Comparison of ENCODE assay signal across 24 cellular contexts in the genomic region with DNA sequence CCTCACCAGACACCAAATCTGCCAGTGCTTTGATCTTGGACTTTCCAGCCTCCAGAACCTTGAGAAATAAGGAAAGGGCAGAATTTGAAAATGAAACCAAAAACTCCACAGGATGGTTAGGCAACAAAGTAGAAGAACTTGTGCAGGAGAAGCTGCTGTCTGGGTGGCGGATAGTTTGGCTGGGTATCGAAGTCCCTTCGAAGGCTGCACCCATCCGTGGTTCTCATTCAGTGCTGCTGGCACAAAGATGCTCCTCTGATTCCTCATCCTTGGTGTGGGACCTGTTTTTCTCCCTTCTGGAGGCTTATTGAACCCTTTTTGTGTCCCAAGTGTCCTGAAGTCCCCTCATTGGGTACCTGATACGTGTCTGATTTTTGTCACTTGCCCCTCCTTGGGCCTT.
"Had no signal": no experiment of that assay in that cellular context is flagged by ENCODE, and none has a peak within 500 bp of the region (broad histone marks: within the 10 kb centered on the region; RNA-seq: fewer than 3 reads in every experiment).

No MANE protein-coding gene starts in this region.

- H3K27ac ChIP-seq: adrenal gland, esophagus muscularis mucosa, heart right ventricle, neural progenitor cell, psoas muscle, skin epidermis, suprapubic skin, transverse colon, uterus had no signal

- H3K27ac Mint-ChIP-seq: activated T-cell treated with anti-CD3 and anti-CD28 coated beads, Interleukin-2, amount 50 U/mL, for 72 hours; neural progenitor cell; stimulated activated naive CD8-positive, alpha-beta T cell treated with anti-CD3 and anti-CD28 coated beads, Interleukin-15, amount 100 ng/mL, for 72 hours had no signal

- H3K4me2 ChIP-seq: neural progenitor cell had no signal

- H3K4me3 ChIP-seq: adrenal gland, esophagus muscularis mucosa, heart right ventricle, mucosa of descending colon, neural progenitor cell, psoas muscle, skin epidermis, suprapubic skin, transverse colon, uterus had no signal

- H3K36me3 ChIP-seq: adrenal gland, uterus had no signal

- H2AFZ ChIP-seq: neural progenitor cell had no signal

- H3K4me1 Mint-ChIP-seq: stimulated activated naive CD8-positive, alpha-beta T cell treated with anti-CD3 and anti-CD28 coated beads, Interleukin-15, amount 100 ng/mL, for 72 hours had no signal

- H3K9ac ChIP-seq: neural progenitor cell had no signal

- H3K27me3 Mint-ChIP-seq: naive thymus-derived CD4-positive, alpha-beta T cell; stimulated activated naive CD8-positive, alpha-beta T cell treated with anti-CD3 and anti-CD28 coated beads, Interleukin-15, amount 100 ng/mL, for 72 hours had no signal

- H3K4me1 ChIP-seq: uterus had no signal

- ATAC-seq: activated T-cell treated with anti-CD3 and anti-CD28 coated beads, Interleukin-2, amount 50 U/mL, for 72 hours; heart right ventricle; left ventricle myocardium superior; mucosa of descending colon; naive thymus-derived CD4-positive, alpha-beta T cell; psoas muscle; right cardiac atrium; stimulated activated naive CD8-positive, alpha-beta T cell treated with anti-CD3 and anti-CD28 coated beads, Interleukin-15, amount 100 ng/mL, for 72 hours had no signal

- H3K27me3 ChIP-seq: adrenal gland, esophagus muscularis mucosa, heart right ventricle, neural progenitor cell, suprapubic skin, transverse colon, uterus had no signal

- DNase-seq: activated CD4-positive, alpha-beta T cell treated with anti-CD3 and anti-CD28 coated beads, Interleukin-2, amount 50 U/mL, for 4 hours; activated effector memory CD4-positive, alpha-beta T cell treated with anti-CD3 and anti-CD28 coated beads, Interleukin-2, amount 50 U/mL, for 16 hours; activated naive CD4-positive, alpha-beta T cell treated with anti-CD3 and anti-CD28 coated beads, Interleukin-2, amount 50 U/mL, for 16 hours; activated T-cell treated with anti-CD3 and anti-CD28 coated beads, Interleukin-2, amount 50 U/mL, for 72 hours; adrenal gland; cerebellar nuclear complex; effector CD4-positive, alpha-beta T cell; heart right ventricle; kidney glomerular epithelial cell; left ventricle myocardium superior; mucosa of descending colon; naive thymus-derived CD4-positive, alpha-beta T cell; psoas muscle; right cardiac atrium; stimulated activated CD4-positive, alpha-beta T cell treated with anti-CD3 and anti-CD28 coated beads, Interleukin-15, amount 100 ng/mL, for 24 hours; stimulated activated CD4-positive, alpha-beta T cell treated with anti-CD3 and anti-CD28 coated beads, Interleukin-2, amount 100 ng/mL, for 48 hours; stimulated activated naive CD8-positive, alpha-beta T cell treated with anti-CD3 and anti-CD28 coated beads, Interleukin-15, amount 100 ng/mL, for 72 hours; T1000; transverse colon; uterus had no signal

- H3K4me3 Mint-ChIP-seq: activated T-cell treated with anti-CD3 and anti-CD28 coated beads, Interleukin-2, amount 50 U/mL, for 72 hours; naive thymus-derived CD4-positive, alpha-beta T cell; neural progenitor cell; stimulated activated naive CD8-positive, alpha-beta T cell treated with anti-CD3 and anti-CD28 coated beads, Interleukin-15, amount 100 ng/mL, for 72 hours had no signal
